Comparison of ENCODE assay signal across 8 cellular contexts in the genomic region with DNA sequence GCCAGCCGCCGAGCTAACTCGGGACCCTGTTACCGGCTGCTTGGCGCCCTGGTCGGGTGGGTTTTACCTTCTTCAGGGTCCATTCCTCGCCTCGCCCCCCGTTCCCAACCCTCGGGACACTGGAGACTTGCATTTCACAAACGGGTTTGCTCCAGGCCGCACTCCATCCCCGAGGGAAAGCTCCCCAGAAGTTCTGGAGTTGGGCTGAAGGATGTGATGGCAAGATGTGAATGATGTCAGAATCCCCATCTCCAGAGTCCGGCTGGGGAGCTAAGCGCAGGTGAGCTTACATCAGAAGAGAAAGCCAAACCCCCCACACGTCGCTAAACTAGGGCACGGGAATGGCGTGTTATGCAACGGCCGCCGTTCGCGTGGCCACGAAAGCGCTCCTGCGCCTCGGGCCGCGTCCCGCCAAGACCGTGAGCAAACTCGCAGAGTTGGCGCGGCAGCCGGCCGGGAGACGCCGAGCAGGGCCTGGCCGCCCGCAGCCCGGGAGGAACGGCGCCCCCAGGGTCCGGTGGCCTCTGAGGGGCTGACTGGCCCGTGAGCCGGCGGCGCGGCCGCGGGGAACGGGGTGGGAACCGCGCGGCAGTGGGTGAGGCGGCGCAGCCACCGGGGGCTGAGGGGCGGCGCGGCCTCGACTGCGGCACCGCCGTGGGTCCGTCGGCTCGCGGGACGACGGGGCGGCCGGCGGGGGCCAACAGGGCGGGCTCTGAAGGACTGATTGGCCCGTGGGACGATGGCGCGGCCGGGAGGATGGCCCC. TPM values are rescaled to one million over a fixed set of nuclear protein-coding genes. Genes with fewer than 3 reads are reported as not detected.
DNase-seq lines count a peak whose midpoint lies in the region; ATAC-seq lines count a peak whose summit lies in the region.

No MANE protein-coding gene starts in this region.

- peaks cover 21% of the 10 kb centered on the region for H3K27me3 Mint-ChIP-seq in activated naive CD4-positive, alpha-beta T cell treated with anti-CD3 and anti-CD28 coated beads for 36 hours (ENCODE audit: low read depth)
- H3K27me3 Mint-ChIP-seq in activated T-helper 2 cell treated with anti-CD3 and anti-CD28 coated beads, Interferon-gamma antibody, Interleukin-2, Interleukin-4, amounts not matched to agents 10 μg/mL and 5 μg/mL and 100 μg/mL, durations not matched to agents 14 hours and 24 hours and 36 hours (ENCODE audit: low read depth), result peaks cover 39% of the 10 kb centered on the region

- intact Hi-C loops in activated naive CD4-positive, alpha-beta T cell treated with anti-CD3 and anti-CD28 coated beads for 36 hours (cut with micrococcal nuclease), result loop anchor here (5.0 kb wide), 1 partner anchor 43 kb away; no protein-coding TSS in a partner anchor
- intact Hi-C loops in activated T-helper 2 cell treated with anti-CD3 and anti-CD28 coated beads, Interferon-gamma antibody, Interleukin-2, Interleukin-4, amounts not matched to agents 10 μg/mL and 5 μg/mL and 100 μg/mL, durations not matched to agents 14 hours and 24 hours and 36 hours (cut with micrococcal nuclease), result loop anchor here (2.0 kb wide), 2 partner anchors 15 to 117 kb away; a partner anchor contains a TSS
- intact Hi-C loops in left cardiac atrium (cut with DNase I), result loop anchor here in 1 of 2 donors (5.0 kb wide), 1 partner anchor 43 kb away; no protein-coding TSS in a partner anchor

- ATAC-seq in HG03139 (IDR thresholded peaks at IDR 0.05; ENCODE audit: unreplicated experiment), result peak; percentile 12
- ATAC-seq in left cardiac atrium, result peak; percentile 45 to 49
- no peak for ATAC-seq in activated CD4-positive, CD25-positive, alpha-beta regulatory T cell treated with anti-CD3 and anti-CD28 coated beads, Interleukin-2, amount 50 U/mL, for 24 hours

- H3K27ac Mint-ChIP-seq in activated naive CD4-positive, alpha-beta T cell treated with anti-CD3 and anti-CD28 coated beads for 36 hours, result no peak overlapping the region
- no peak overlapping the region for H3K27ac Mint-ChIP-seq in activated T-helper 2 cell treated with anti-CD3 and anti-CD28 coated beads, Interferon-gamma antibody, Interleukin-2, Interleukin-4, amounts not matched to agents 10 μg/mL and 5 μg/mL and 100 μg/mL, durations not matched to agents 14 hours and 24 hours and 36 hours

- peak overlapping the region; percentile 57 for H3K4me3 Mint-ChIP-seq in activated naive CD4-positive, alpha-beta T cell treated with anti-CD3 and anti-CD28 coated beads for 36 hours
- peak overlapping the region; percentile 39 for H3K4me3 Mint-ChIP-seq in activated T-helper 2 cell treated with anti-CD3 and anti-CD28 coated beads, Interferon-gamma antibody, Interleukin-2, Interleukin-4, amounts not matched to agents 10 μg/mL and 5 μg/mL and 100 μg/mL, durations not matched to agents 14 hours and 24 hours and 36 hours (ENCODE audit: low read depth)

- H3K9me3 Mint-ChIP-seq in activated naive CD4-positive, alpha-beta T cell treated with anti-CD3 and anti-CD28 coated beads for 36 hours, result no peaks in the 10 kb centered on the region
- H3K9me3 Mint-ChIP-seq in activated T-helper 2 cell treated with anti-CD3 and anti-CD28 coated beads, Interferon-gamma antibody, Interleukin-2, Interleukin-4, amounts not matched to agents 10 μg/mL and 5 μg/mL and 100 μg/mL, durations not matched to agents 14 hours and 24 hours and 36 hours, result no peaks in the 10 kb centered on the region

- CTCF ChIA-PET in activated naive CD4-positive, alpha-beta T cell treated with anti-CD3 and anti-CD28 coated beads for 36 hours (lab: Charles Lee), result no interaction called here

- no peak for DNase-seq in activated naive CD4-positive, alpha-beta T cell treated with anti-CD3 and anti-CD28 coated beads for 36 hours
- no peak for DNase-seq in activated naive CD4-positive, alpha-beta T cell (lab: John Stamatoyannopoulos, UW)
- DNase-seq in activated T-helper 2 cell treated with anti-CD3 and anti-CD28 coated beads, Interferon-gamma antibody, Interleukin-2, Interleukin-4, amounts not matched to agents 10 μg/mL and 5 μg/mL and 100 μg/mL, durations not matched to agents 14 hours and 24 hours and 36 hours (ENCODE audit: low spot score), result no peak
- DNase-seq in left cardiac atrium (peak; percentile 67), putamen (ENCODE audit: low spot score) (peak; percentile 4)
- no peak for DNase-seq in stimulated activated CD4-positive, alpha-beta T cell treated with anti-CD3 and anti-CD28 coated beads, Interleukin-12 subunit alpha, Interleukin-12 subunit beta, amount 100 ng/mL, for 4 hours

- no peaks in the 10 kb centered on the region for H3K4me1 Mint-ChIP-seq in activated naive CD4-positive, alpha-beta T cell treated with anti-CD3 and anti-CD28 coated beads for 36 hours (ENCODE audit: low read depth)
- H3K4me1 Mint-ChIP-seq in activated T-helper 2 cell treated with anti-CD3 and anti-CD28 coated beads, Interferon-gamma antibody, Interleukin-2, Interleukin-4, amounts not matched to agents 10 μg/mL and 5 μg/mL and 100 μg/mL, durations not matched to agents 14 hours and 24 hours and 36 hours (ENCODE audit: low read depth), result peaks cover 4% of the 10 kb centered on the region

- peaks cover 1% of the 10 kb centered on the region for H3K36me3 Mint-ChIP-seq in activated naive CD4-positive, alpha-beta T cell treated with anti-CD3 and anti-CD28 coated beads for 36 hours (ENCODE audit: low read depth)
- H3K36me3 Mint-ChIP-seq in activated T-helper 2 cell treated with anti-CD3 and anti-CD28 coated beads, Interferon-gamma antibody, Interleukin-2, Interleukin-4, amounts not matched to agents 10 μg/mL and 5 μg/mL and 100 μg/mL, durations not matched to agents 14 hours and 24 hours and 36 hours (ENCODE audit: low read depth), result no peaks in the 10 kb centered on the region

RNA-seq across cellular contexts. Expression of a gene that starts 1.1 kb away (rescaled TPM):
- 1 to 10 TPM; 1.1 to 1.2 TPM for total RNA-seq in activated naive CD4-positive, alpha-beta T cell treated with anti-CD3 and anti-CD28 coated beads for 36 hours
- 2.6 and 2.7 TPM in 2 replicates for total RNA-seq in activated T-helper 2 cell treated with anti-CD3 and anti-CD28 coated beads, Interferon-gamma antibody, Interleukin-2, Interleukin-4, amounts not matched to agents 10 μg/mL and 5 μg/mL and 100 μg/mL, durations not matched to agents 14 hours and 24 hours and 36 hours
- 10 to 100 TPM; 19.3 to 30.9 TPM for total RNA-seq in left cardiac atrium

Comparison
In these comparisons a context has a peak if more than half of its experiments do, and no peak if none do; other contexts are left out.
1. DNase-seq: peak in left cardiac atrium (single experiment) and putamen (single experiment); none in activated naive CD4-positive, alpha-beta T cell treated with anti-CD3 and anti-CD28 coated beads for 36 hours (single experiment), activated naive CD4-positive, alpha-beta T cell (0 of 4), activated T-helper 2 cell treated with anti-CD3 and anti-CD28 coated beads, Interferon-gamma antibody, Interleukin-2, Interleukin-4, amounts not matched to agents 10 μg/mL and 5 μg/mL and 100 μg/mL, durations not matched to agents 14 hours and 24 hours and 36 hours (single experiment) and stimulated activated CD4-positive, alpha-beta T cell treated with anti-CD3 and anti-CD28 coated beads, Interleukin-12 subunit alpha, Interleukin-12 subunit beta, amount 100 ng/mL, for 4 hours (single experiment).
2. ATAC-seq: peak in HG03139 (single experiment) and left cardiac atrium (2 of 2); none in activated CD4-positive, CD25-positive, alpha-beta regulatory T cell treated with anti-CD3 and anti-CD28 coated beads, Interleukin-2, amount 50 U/mL, for 24 hours (0 of 2).